ENCODE assay signal across 30 cellular contexts in the genomic region with DNA sequence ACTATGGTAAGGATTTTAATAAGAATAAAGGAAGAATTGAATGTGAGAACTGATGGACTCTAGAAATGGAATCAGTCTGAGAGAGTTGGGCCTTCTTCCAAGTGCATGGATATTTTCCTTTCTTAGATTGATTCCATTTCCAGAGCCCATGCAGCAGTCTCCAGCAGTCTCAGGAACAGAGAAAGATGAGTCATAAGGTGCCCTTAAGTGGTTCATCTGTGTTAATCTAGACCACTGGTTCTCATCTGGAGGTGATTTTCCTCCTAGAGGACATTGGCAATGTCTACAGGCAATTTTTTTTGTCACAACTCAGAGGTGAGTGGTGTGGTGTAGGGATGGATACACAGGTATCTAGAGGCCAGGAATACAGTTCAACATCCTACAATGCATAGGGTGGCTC. TPM values are rescaled to one million over a fixed set of nuclear protein-coding genes. Genes with fewer than 3 reads are reported as not detected.
DNase-seq lines count a peak whose midpoint lies in the region; ATAC-seq and TF ChIP-seq lines count a peak whose summit lies in the region.
"Had no signal": no experiment of that assay in that cellular context is flagged by ENCODE, and none has a peak within 500 bp of the region (broad histone marks: within the 10 kb centered on the region; RNA-seq: fewer than 3 reads in every experiment).

No MANE protein-coding gene starts in this region.

- H3K79me2 ChIP-seq in SK-N-SH (ENCODE audit: insufficient read depth): no peaks in the 10 kb centered on the region

- intact Hi-C loops in sigmoid colon (cut with DNase I) (no loop called here), body of pancreas (cut with DNase I) (no loop called here)

- no peak overlapping the region for H3K4me2 ChIP-seq in SK-N-SH
- H3K4me2 ChIP-seq: neural progenitor cell had no signal

- no peaks in the 10 kb centered on the region for H3K36me3 Mint-ChIP-seq in activated naive CD8-positive, alpha-beta T cell treated with anti-CD3 and anti-CD28 coated beads, Interleukin-2, amount 50 U/mL, for 24 hours (ENCODE audit: low read depth)
- H3K36me3 Mint-ChIP-seq in activated naive CD8-positive, alpha-beta T cell treated with anti-CD3 and anti-CD28 coated beads for 36 hours: peaks cover 3% of the 10 kb centered on the region
- H3K36me3 Mint-ChIP-seq: CD8-positive, alpha-beta T cell; neural progenitor cell had no signal

- ATAC-seq in activated naive CD8-positive, alpha-beta T cell treated with anti-CD3 and anti-CD28 coated beads, Interleukin-2, amount 50 U/mL, for 24 hours: peak; percentile 54
- ATAC-seq in body of pancreas: no peak
- ATAC-seq: CD8-positive, alpha-beta T cell; gastroesophageal sphincter; left cardiac atrium; right cardiac atrium; stimulated activated naive CD8-positive, alpha-beta T cell treated with anti-CD3 and anti-CD28 coated beads, Interleukin-15, amount 100 ng/mL, for 72 hours had no signal

- peaks cover 0 to 3% of the 10 kb centered on the region in 2 experiments; a peak in 1 of 4 replicates for H3K4me1 ChIP-seq in SK-N-SH (ENCODE audit: control insufficient read depth in 1 of 2, insufficient read depth in 2 of 2, low read depth in 1 of 2, low read length in 1 of 2)
- peaks cover 0 to 62% (median 42%) of the 10 kb centered on the region in 4 donors for H3K4me1 ChIP-seq in sigmoid colon
- H3K4me1 ChIP-seq in body of pancreas: peaks cover 5% of the 10 kb centered on the region
- H3K4me1 ChIP-seq: ascending aorta, gastroesophageal sphincter, neural progenitor cell, thyroid gland, vagina had no signal

- H3K36me3 ChIP-seq in SK-N-SH (replicated peaks in 1 of 2; ENCODE audit: control insufficient read depth in 1 of 2, insufficient read depth in 2 of 2, low read length in 1 of 2): peaks cover 0 to 5% of the 10 kb centered on the region in 2 experiments
- no peaks in the 10 kb centered on the region for H3K36me3 ChIP-seq in sigmoid colon
- no peaks in the 10 kb centered on the region for H3K36me3 ChIP-seq in body of pancreas (replicated peaks in 1 of 2; ENCODE audit: insufficient read depth in 1 of 2, low read depth in 2 of 2)
- H3K36me3 ChIP-seq: ascending aorta, gastroesophageal sphincter, neural progenitor cell, thyroid gland, vagina had no signal

- no peaks in the 10 kb centered on the region for H3K9me2 ChIP-seq in SK-N-SH

- POLR2A ChIA-PET in SK-N-SH (lab: Yijun Ruan, JAX): no interaction called here

- no peaks in the 10 kb centered on the region for H4K20me1 ChIP-seq in SK-N-SH (ENCODE audit: insufficient read depth)

- H3K27ac Mint-ChIP-seq in activated naive CD8-positive, alpha-beta T cell treated with anti-CD3 and anti-CD28 coated beads, Interleukin-2, amount 50 U/mL, for 24 hours: no peak overlapping the region
- H3K27ac Mint-ChIP-seq in activated naive CD8-positive, alpha-beta T cell treated with anti-CD3 and anti-CD28 coated beads for 36 hours: no peak overlapping the region
- H3K27ac Mint-ChIP-seq: activated B cell treated with CpG ODN at 0.5 μM for 24 hours; activated CD4-positive, alpha-beta T cell treated with anti-CD3 and anti-CD28 coated beads, Interleukin-2, amount 10 ng/mL, durations not matched to agents 7 days and 5 days; activated naive CD8-positive, alpha-beta T cell; CD8-positive, alpha-beta T cell; IgD-negative memory B cell; neural progenitor cell had no signal

- H3K27me3 ChIP-seq in SK-N-SH (ENCODE audit: insufficient read depth) (no peaks in the 10 kb centered on the region), sigmoid colon (no peaks in the 10 kb centered on the region), body of pancreas (no peaks in the 10 kb centered on the region)
- H3K27me3 ChIP-seq: ascending aorta, gastroesophageal sphincter, neural progenitor cell, thyroid gland, vagina had no signal

- peaks cover 5% of the 10 kb centered on the region for H3F3A ChIP-seq in SK-N-SH (replicated peaks; ENCODE audit: insufficient read depth)

- TF ChIP-seq RAD21 in SK-N-SH (IDR thresholded peaks at IDR 0.05; ENCODE audit: low read length): no peak

- no peak for DNase-seq in activated naive CD8-positive, alpha-beta T cell treated with anti-CD3 and anti-CD28 coated beads, Interleukin-2, amount 50 U/mL, for 24 hours
- no peak for DNase-seq in activated naive CD8-positive, alpha-beta T cell treated with anti-CD3 and anti-CD28 coated beads for 36 hours
- DNase-seq in SK-N-SH: no peak
- peak; percentile 5 for DNase-seq in fibroblast of peridontal ligament (ENCODE audit: extremely low read depth)
- DNase-seq in sigmoid colon: no peak
- DNase-seq in stimulated activated naive CD4-positive, alpha-beta T cell treated with Interleukin-2 at 50 U/mL for 16 hours (lab: John Stamatoyannopoulos, UW): no peak
- DNase-seq in COLO829 (ENCODE audit: low spot score): no peak
- no peak for DNase-seq in body of pancreas
- DNase-seq: activated B cell treated with CpG ODN at 0.5 μM for 24 hours; activated CD4-positive, alpha-beta T cell treated with anti-CD3 and anti-CD28 coated beads, Interleukin-2, amount 10 ng/mL, durations not matched to agents 7 days and 5 days; activated effector memory CD4-positive, alpha-beta T cell treated with Interleukin-2 at 50 U/mL for 16 hours; CD8-positive, alpha-beta T cell; GDM1; hippocampal formation; left cardiac atrium; NCI-H1092 treated with DMSO at 0.1 percent for 48 hours; NCI-H1694 treated with DMSO at 0.1 percent for 48 hours; right cardiac atrium; RPMI8226; stimulated activated CD8-positive, alpha-beta memory T cell treated with anti-CD3 and anti-CD28 coated beads, Interleukin-4, amount 100 ng/mL, for 48 hours; stimulated activated naive CD8-positive, alpha-beta T cell treated with anti-CD3 and anti-CD28 coated beads, Interleukin-15, amount 100 ng/mL, for 72 hours; thyroid gland had no signal

- no peak for TF ChIP-seq EP300 in SK-N-SH (IDR thresholded peaks at IDR 0.05; ENCODE audit: borderline replicate concordance in 1 of 2, low read depth in 1 of 2, low read length in 1 of 2)
- TF ChIP-seq EP300 in sigmoid colon (IDR thresholded peaks at IDR 0.05): no peak

- no peak overlapping the region for H2AFZ ChIP-seq in SK-N-SH (ENCODE audit: low read depth)
- H2AFZ ChIP-seq: neural progenitor cell had no signal

- no peaks in the 10 kb centered on the region for H3K9me3 Mint-ChIP-seq in activated naive CD8-positive, alpha-beta T cell treated with anti-CD3 and anti-CD28 coated beads, Interleukin-2, amount 50 U/mL, for 24 hours
- peaks cover 4% of the 10 kb centered on the region for H3K9me3 Mint-ChIP-seq in activated naive CD8-positive, alpha-beta T cell treated with anti-CD3 and anti-CD28 coated beads for 36 hours
- H3K9me3 Mint-ChIP-seq: activated CD4-positive, alpha-beta T cell treated with anti-CD3 and anti-CD28 coated beads, Interleukin-2, amount 10 ng/mL, durations not matched to agents 7 days and 5 days; CD8-positive, alpha-beta T cell; central memory CD8-positive, alpha-beta T cell had no signal

- H3K9me3 ChIP-seq in SK-N-SH (peaks cover 6% of the 10 kb centered on the region; the same call in 1 of the 2 replicates), sigmoid colon (peaks cover 0 to 2% (median 0%) of the 10 kb centered on the region in 4 donors), body of pancreas (no peaks in the 10 kb centered on the region)
- H3K9me3 ChIP-seq: ascending aorta, thyroid gland, vagina had no signal

- H3K4me3 ChIP-seq in SK-N-SH (ENCODE audit: low read depth in 2 of 2, low read length in 1 of 2): no peak overlapping the region
- no peak overlapping the region for H3K4me3 ChIP-seq in sigmoid colon
- no peak overlapping the region for H3K4me3 ChIP-seq in body of pancreas
- H3K4me3 ChIP-seq: ascending aorta, gastroesophageal sphincter, lung, neural progenitor cell, thyroid gland, vagina had no signal

- H3K9ac ChIP-seq in SK-N-SH: no peak overlapping the region
- H3K9ac ChIP-seq: neural progenitor cell had no signal

- TF ChIP-seq POLR2A in sigmoid colon (IDR thresholded peaks at IDR 0.05): no peak
- TF ChIP-seq POLR2A in body of pancreas (IDR thresholded peaks at IDR 0.05): no peak

- H3K4me1 Mint-ChIP-seq in activated naive CD8-positive, alpha-beta T cell treated with anti-CD3 and anti-CD28 coated beads, Interleukin-2, amount 50 U/mL, for 24 hours: no peaks in the 10 kb centered on the region
- H3K4me1 Mint-ChIP-seq in activated naive CD8-positive, alpha-beta T cell treated with anti-CD3 and anti-CD28 coated beads for 36 hours: no peaks in the 10 kb centered on the region
- H3K4me1 Mint-ChIP-seq: activated B cell treated with CpG ODN at 0.5 μM for 24 hours; activated CD4-positive, alpha-beta T cell treated with anti-CD3 and anti-CD28 coated beads, Interleukin-2, amount 10 ng/mL, durations not matched to agents 7 days and 5 days; central memory CD8-positive, alpha-beta T cell; stimulated activated naive CD8-positive, alpha-beta T cell treated with anti-CD3 and anti-CD28 coated beads, Interleukin-15, amount 100 ng/mL, for 72 hours had no signal

- H3K4me3 Mint-ChIP-seq in activated naive CD8-positive, alpha-beta T cell treated with anti-CD3 and anti-CD28 coated beads, Interleukin-2, amount 50 U/mL, for 24 hours: no peak overlapping the region
- no peak overlapping the region for H3K4me3 Mint-ChIP-seq in activated naive CD8-positive, alpha-beta T cell treated with anti-CD3 and anti-CD28 coated beads for 36 hours
- H3K4me3 Mint-ChIP-seq: activated B cell treated with CpG ODN at 0.5 μM for 24 hours; activated CD4-positive, alpha-beta T cell treated with anti-CD3 and anti-CD28 coated beads, Interleukin-2, amount 10 ng/mL, durations not matched to agents 7 days and 5 days; activated naive CD8-positive, alpha-beta T cell; CD8-positive, alpha-beta T cell; central memory CD8-positive, alpha-beta T cell; IgD-negative memory B cell; neural progenitor cell; stimulated activated naive CD8-positive, alpha-beta T cell treated with anti-CD3 and anti-CD28 coated beads, Interleukin-15, amount 100 ng/mL, for 72 hours had no signal

- TF ChIP-seq CTCF in SK-N-SH (IDR thresholded peaks at IDR 0.05) (no peak), sigmoid colon (IDR thresholded peaks at IDR 0.05) (no peak), body of pancreas (IDR thresholded peaks at IDR 0.05) (no peak)

- H3K27ac ChIP-seq in SK-N-SH (ENCODE audit: low read depth in 2 of 2, low read length in 1 of 2) (no peak overlapping the region; a peak in 1 of 4 replicates), sigmoid colon (peak overlapping the region in 3 of 4 donors; percentile 62 to 73 (median 69)), body of pancreas (no peak overlapping the region)
- H3K27ac ChIP-seq: ascending aorta, gastroesophageal sphincter, neural progenitor cell, thyroid gland, vagina had no signal

- CTCF ChIA-PET in SK-N-SH (lab: Yijun Ruan, JAX): interaction anchor here (1.0 kb wide), 2 partner anchors 12 to 20 kb away, joined by 3 read pairs; no protein-coding TSS in a partner anchor

- H3K27me3 Mint-ChIP-seq in activated naive CD8-positive, alpha-beta T cell treated with anti-CD3 and anti-CD28 coated beads, Interleukin-2, amount 50 U/mL, for 24 hours: peaks cover 1% of the 10 kb centered on the region
- H3K27me3 Mint-ChIP-seq in activated naive CD8-positive, alpha-beta T cell treated with anti-CD3 and anti-CD28 coated beads for 36 hours: no peaks in the 10 kb centered on the region
- H3K27me3 Mint-ChIP-seq: activated B cell treated with CpG ODN at 0.5 μM for 24 hours; activated CD4-positive, alpha-beta T cell treated with anti-CD3 and anti-CD28 coated beads, Interleukin-2, amount 10 ng/mL, durations not matched to agents 7 days and 5 days; stimulated activated naive CD8-positive, alpha-beta T cell treated with anti-CD3 and anti-CD28 coated beads, Interleukin-15, amount 100 ng/mL, for 72 hours had no signal

RNA-seq across cellular contexts. Expression of a gene that starts 25.8 kb away (rescaled TPM):
- total RNA-seq in activated naive CD8-positive, alpha-beta T cell treated with anti-CD3 and anti-CD28 coated beads for 36 hours: 1 to 10 TPM; 6.1 to 6.2 TPM
- 3.9 and 4.2 TPM in 2 replicates for polyA plus RNA-seq in SK-N-SH (2012; rRNA removed)
- 1.8 and 2.2 TPM in 2 replicates for polyA plus RNA-seq in SK-N-SH (2012; cell fraction: cytosol; rRNA removed)
- 30.3 and 32.9 TPM in 2 replicates for polyA plus RNA-seq in SK-N-SH (2012; cell fraction: nucleus; rRNA removed)
- 10 to 100 TPM; 13.5 to 21.0 (median 17.0) TPM for total RNA-seq in sigmoid colon
- 1 to 10 TPM; 2.4 to 2.8 (median 2.4) TPM for polyA plus RNA-seq in sigmoid colon
- total RNA-seq in body of pancreas: 1 to 10 TPM in 1 of 2 donors, under 1 TPM in 1; 0.78 to 9.2 TPM

Comparison
In these comparisons a context has a peak if more than half of its experiments do, and no peak if none do; other contexts are left out.
1. H3K27ac ChIP-seq: peak in sigmoid colon (3 of 4); none in SK-N-SH (0 of 2) and body of pancreas (0 of 4).